Comparison of ENCODE assay signal across 7 cellular contexts in the genomic region with DNA sequence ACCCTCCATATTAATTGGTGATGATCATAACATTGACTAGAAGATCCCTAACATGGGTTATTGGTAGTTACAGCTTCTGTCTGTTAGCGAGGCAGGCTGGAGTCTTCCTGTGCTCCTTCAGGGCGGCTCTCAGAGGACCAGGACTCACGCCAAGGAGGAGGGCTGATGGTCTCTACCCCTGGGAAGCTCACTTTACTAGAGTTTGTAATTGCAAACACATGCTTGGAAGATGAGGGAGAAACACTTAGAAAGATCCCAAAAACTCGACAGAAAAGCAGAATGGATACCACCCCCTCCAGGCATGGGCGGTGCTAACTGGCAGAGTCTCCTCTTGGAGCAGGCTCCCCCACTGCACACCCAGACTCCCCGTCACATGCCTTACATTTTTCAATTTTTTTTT.
DNase-seq lines count a peak whose midpoint lies in the region; ATAC-seq and TF ChIP-seq lines count a peak whose summit lies in the region.
"Not testable (repeated sequence)": the region's sequence is repeated elsewhere in the genome, so short reads cannot be mapped to it uniquely, and the experiment has no call there.

No MANE protein-coding gene starts in this region.

- H3K27ac ChIP-seq in hepatocyte, result peak overlapping the region; percentile 82

- DNase-seq in AG09319 (ENCODE audit: extremely low read depth, low read depth) (peak; percentile 74), GM04503 (ENCODE audit: low read depth) (peak; percentile 29), adipocyte (ENCODE audit: low read depth) (peak; percentile 48), fibroblast of peridontal ligament (ENCODE audit: extremely low read depth) (peak; percentile 92), Right ventricle myocardium superior (peak; percentile 68), hepatocyte (ENCODE audit: low spot score) (peak; percentile 54), sciatic nerve (ENCODE audit: low spot score) (peak; percentile 79)

- not testable (repeated sequence) for H4K20me1 ChIP-seq in hepatocyte (ENCODE audit: insufficient read depth, poor library complexity, severe bottlenecking)

- H3K9me2 ChIP-seq in hepatocyte (replicated peaks; ENCODE audit: insufficient read depth), result not testable (repeated sequence)

- ATAC-seq in Right ventricle myocardium superior (ENCODE audit: poor library complexity) (peak; percentile 81), sciatic nerve (peak; percentile 95)

- not testable (repeated sequence) for H3K9me3 ChIP-seq in adipocyte (ENCODE audit: control insufficient read depth, low read length); hepatocyte (ENCODE audit: low read depth)

- H3K9ac ChIP-seq in adipocyte (ENCODE audit: low read length), result not testable (repeated sequence)

- TF ChIP-seq CTCF in AG09319 (IDR thresholded peaks at IDR 0.05; ENCODE audit: low read depth, low read length); hepatocyte (IDR thresholded peaks at IDR 0.05; ENCODE audit: poor library complexity): not testable (repeated sequence)

- not testable (repeated sequence) for H3K4me1 ChIP-seq in adipocyte (ENCODE audit: control insufficient read depth, insufficient read depth, low read length); hepatocyte (ENCODE audit: insufficient read depth)

- not testable (repeated sequence) for H3K4me3 ChIP-seq in adipocyte (ENCODE audit: low read length); hepatocyte

- intact Hi-C loops in Right ventricle myocardium superior (cut with DNase I); sciatic nerve (cut with DNase I): not testable (repeated sequence)

- H3K79me2 ChIP-seq in hepatocyte, result not testable (repeated sequence)

- not testable (repeated sequence) for H2AFZ ChIP-seq in hepatocyte

- not testable (repeated sequence) for H3K27me3 ChIP-seq in adipocyte (replicated peaks; ENCODE audit: control insufficient read depth, insufficient read depth, low read length); hepatocyte

- peaks cover 77% of the 10 kb centered on the region for H3K36me3 ChIP-seq in adipocyte (ENCODE audit: control insufficient read depth, insufficient read depth, low read length, severe bottlenecking)
- not testable (repeated sequence) for H3K36me3 ChIP-seq in hepatocyte (replicated peaks; ENCODE audit: insufficient read depth, low read depth)

- H3K4me2 ChIP-seq in hepatocyte, result not testable (repeated sequence)

- whole genome bisulfite sequencing in hepatocyte (ENCODE audit: low lambda C conversion rate, missing lambda C conversion rate), result 68% methylated on average over 6 of the region's 6 CpGs

Comparison
In these comparisons a context has a peak if more than half of its experiments do, and no peak if none do; other contexts are left out.
1. DNase-seq: peak in every context shown above with its lines; median percentile 92 in fibroblast of peridontal ligament; 79 in sciatic nerve; 74 in AG09319; 68 in Right ventricle myocardium superior; 54 in hepatocyte; 48 in adipocyte; 29 in GM04503.